In genomic region chr11:3642071-3642951, GRCh38 we compare ENCODE assay signal across 8 cellular contexts. TPM values are rescaled to one million over a fixed set of nuclear protein-coding genes. Genes with fewer than 3 reads are reported as not detected.
DNase-seq lines count a peak whose midpoint lies in the region; ATAC-seq, FAIRE-seq and TF ChIP-seq lines count a peak whose summit lies in the region.

No MANE protein-coding gene starts in this region.

- peak; percentile 32 to 81 (median 55) for DNase-seq in CD8-positive, alpha-beta T cell
- DNase-seq in HTR-8/SVneo (ENCODE audit: insufficient read length, low spot score) (peak; percentile 85), Right ventricle myocardium inferior (ENCODE audit: missing footprints) (peak; percentile 93), ovary (peak; percentile 89 to 93 (median 92))

- 1% methylated on average over 38 to 55 of the region's 55 CpGs for WGBS in ovary, 3 donors
- WGBS in thymus: 3% methylated on average over 55 of the region's 55 CpGs

- H3K4me1 ChIP-seq in CD8-positive, alpha-beta T cell (ENCODE audit: insufficient read depth, low read length): peaks cover 10% of the 10 kb centered on the region
- H3K4me1 ChIP-seq in ovary (ENCODE audit: insufficient read depth): peaks cover 6% of the 10 kb centered on the region
- H3K4me1 ChIP-seq in thymus (ENCODE audit: control insufficient read depth, insufficient read depth, low read length): peaks cover 7% of the 10 kb centered on the region

- intact Hi-C loops in CD8-positive, alpha-beta T cell (cut with DNase I, micrococcal nuclease): no loop called here
- intact Hi-C loops in Right ventricle myocardium inferior (cut with DNase I): loop anchor here (5.0 kb wide), 1 partner anchor 40 kb away; no protein-coding TSS in a partner anchor
- intact Hi-C loops in ovary (cut with DNase I): no loop called here

- H3K9me3 Mint-ChIP-seq in CD8-positive, alpha-beta T cell: no peaks in the 10 kb centered on the region
- H3K9me3 Mint-ChIP-seq in activated naive CD4-positive, alpha-beta T cell treated with anti-CD3 and anti-CD28 coated beads, Interleukin-2, amount 50 U/mL, for 24 hours: no peaks in the 10 kb centered on the region

- no peaks in the 10 kb centered on the region for H3K36me3 ChIP-seq in CD8-positive, alpha-beta T cell (ENCODE audit: insufficient read depth, low read length)
- H3K36me3 ChIP-seq in ovary (no peaks in the 10 kb centered on the region), thymus (ENCODE audit: control insufficient read depth, insufficient read depth) (no peaks in the 10 kb centered on the region)

- no peak overlapping the region for H3K27ac Mint-ChIP-seq in CD8-positive, alpha-beta T cell
- no peak overlapping the region for H3K27ac Mint-ChIP-seq in activated naive CD4-positive, alpha-beta T cell treated with anti-CD3 and anti-CD28 coated beads, Interleukin-2, amount 50 U/mL, for 24 hours

- no peak for TF ChIP-seq CTCF in CD8-positive, alpha-beta T cell (IDR thresholded peaks at IDR 0.05)
- TF ChIP-seq CTCF in ovary (IDR thresholded peaks at IDR 0.05): no peak

- H3K27ac ChIP-seq in CD8-positive, alpha-beta T cell (ENCODE audit: low read depth, low read length): no peak overlapping the region
- H3K27ac ChIP-seq in ovary: peak overlapping the region; percentile 39 to 78
- H3K27ac ChIP-seq in thymus (ENCODE audit: low read depth): no peak overlapping the region

- TF ChIP-seq POLR2A in ovary (IDR thresholded peaks at IDR 0.05): peak; percentile 34

- CTCF ChIA-PET in CD8-positive, alpha-beta T cell (lab: Charles Lee): interaction anchor here (0.6 kb wide), 1 partner anchor 69 kb away, joined by 3 read pairs; no protein-coding TSS in a partner anchor

- H3K27me3 Mint-ChIP-seq in CD8-positive, alpha-beta T cell (ENCODE audit: low read depth): peaks cover 53% of the 10 kb centered on the region
- peaks cover 2% of the 10 kb centered on the region for H3K27me3 Mint-ChIP-seq in activated naive CD4-positive, alpha-beta T cell treated with anti-CD3 and anti-CD28 coated beads, Interleukin-2, amount 50 U/mL, for 24 hours

- FAIRE-seq in HTR-8/SVneo (lab: Jason Lieb, UNC): peak; percentile 72

- POLR2A ChIA-PET in CD8-positive, alpha-beta T cell (lab: Charles Lee): no interaction called here

- peaks cover 3% of the 10 kb centered on the region for H3K27me3 ChIP-seq in CD8-positive, alpha-beta T cell (ENCODE audit: insufficient read depth, low read length)
- H3K27me3 ChIP-seq in ovary (no peaks in the 10 kb centered on the region), thymus (ENCODE audit: control insufficient read depth, insufficient read depth) (peaks cover 5% of the 10 kb centered on the region)

- peak overlapping the region; percentile 71 for H3K4me3 Mint-ChIP-seq in CD8-positive, alpha-beta T cell
- H3K4me3 Mint-ChIP-seq in activated naive CD4-positive, alpha-beta T cell treated with anti-CD3 and anti-CD28 coated beads, Interleukin-2, amount 50 U/mL, for 24 hours: peak overlapping the region; percentile 90

- peak overlapping the region; percentile 57 for H3K4me3 ChIP-seq in CD8-positive, alpha-beta T cell (ENCODE audit: low read depth, low read length)
- H3K4me3 ChIP-seq in ovary (peak overlapping the region; percentile 51), thymus (ENCODE audit: low read length) (peak overlapping the region; percentile 49)

- no peak for TF ChIP-seq EP300 in ovary (IDR thresholded peaks at IDR 0.05)

- no peaks in the 10 kb centered on the region for H3K36me3 Mint-ChIP-seq in CD8-positive, alpha-beta T cell
- H3K36me3 Mint-ChIP-seq in activated naive CD4-positive, alpha-beta T cell treated with anti-CD3 and anti-CD28 coated beads, Interleukin-2, amount 50 U/mL, for 24 hours: no peaks in the 10 kb centered on the region

- peak; percentile 89 for ATAC-seq in CD8-positive, alpha-beta T cell
- ATAC-seq in SK-N-SH treated with all-trans-retinoic acid at 6 μM for 48 hours: peak; percentile 95
- peak; percentile 92 for ATAC-seq in Right ventricle myocardium inferior
- no peak for ATAC-seq in HG03457 (IDR thresholded peaks at IDR 0.05; ENCODE audit: unreplicated experiment)

- no peaks in the 10 kb centered on the region for H3K9me3 ChIP-seq in CD8-positive, alpha-beta T cell (ENCODE audit: low read length)
- H3K9me3 ChIP-seq in ovary (no peaks in the 10 kb centered on the region), thymus (ENCODE audit: control insufficient read depth) (no peaks in the 10 kb centered on the region)

- H3K4me1 Mint-ChIP-seq in CD8-positive, alpha-beta T cell (ENCODE audit: low read depth): peaks cover 8% of the 10 kb centered on the region
- peaks cover 9% of the 10 kb centered on the region for H3K4me1 Mint-ChIP-seq in activated naive CD4-positive, alpha-beta T cell treated with anti-CD3 and anti-CD28 coated beads, Interleukin-2, amount 50 U/mL, for 24 hours

TF ChIP-seq in SK-N-SH treated with all-trans-retinoic acid at 6 μM for 48 hours, 23 proteins besides CTCF, POLR2A, EP300 and RAD21:
- TF ChIP-seq POU6F1 (CRISPR knock-in tag; IDR thresholded peaks at IDR 0.05; ENCODE audit: borderline replicate concordance, low read depth) (no peak), CSDC2 (CRISPR knock-in tag; IDR thresholded peaks at IDR 0.05) (no peak), OSR1 (CRISPR knock-in tag; IDR thresholded peaks at IDR 0.05) (no peak), BACH2 (CRISPR knock-in tag; IDR thresholded peaks at IDR 0.05; ENCODE audit: borderline replicate concordance) (no peak), ZNF8 (CRISPR knock-in tag; IDR thresholded peaks at IDR 0.05) (no peak), TSHZ2 (CRISPR knock-in tag; IDR thresholded peaks at IDR 0.05) (no peak)

RNA-seq across cellular contexts. Expression of gene ART5, which starts 0.5 kb away (rescaled TPM):
- not detected for total RNA-seq in CD8-positive, alpha-beta T cell
- 2.5 TPM for total RNA-seq in Right ventricle myocardium inferior
- 1 to 10 TPM; 1.3 to 6.5 (median 3.8) TPM for total RNA-seq in ovary
- 1 to 10 TPM; 2.8 to 3.1 TPM for polyA plus RNA-seq in ovary
- 0.39 TPM for polyA plus RNA-seq in thymus

RNA-seq across cellular contexts. Expression of gene ART1, which starts 2.6 kb away (rescaled TPM):
- not detected for total RNA-seq in CD8-positive, alpha-beta T cell
- total RNA-seq in Right ventricle myocardium inferior (1.7 TPM), ovary (under 1 TPM in 1 of 7 donors, not detected in 6; 0.15 TPM)
- polyA plus RNA-seq in ovary (not detected), thymus (0.02 TPM)

RNA-seq across cellular contexts. Expression of gene CHRNA10, which starts 28.9 kb away (rescaled TPM):
- total RNA-seq in CD8-positive, alpha-beta T cell: under 1 TPM; 0.33 to 0.41 TPM
- total RNA-seq in Right ventricle myocardium inferior: 1.2 TPM
- 1 to 10 TPM in 4 of 7 donors, under 1 TPM in 3; 0.34 to 3.9 (median 1.1) TPM for total RNA-seq in ovary
- under 1 TPM; 0.54 to 0.72 TPM for polyA plus RNA-seq in ovary
- 2.7 TPM for polyA plus RNA-seq in thymus

Comparison
In these comparisons a context has a peak if more than half of its experiments do, and no peak if none do; other contexts are left out.
1. H3K27ac ChIP-seq: peak in ovary (2 of 2); none in CD8-positive, alpha-beta T cell (single experiment) and thymus (single experiment).
2. Peak in every context shown above with its lines, with median percentiles within 50 percentile points of each other: DNase-seq and H3K4me3 ChIP-seq.